ENCODE assay signal across 9 cellular contexts in the genomic region with DNA sequence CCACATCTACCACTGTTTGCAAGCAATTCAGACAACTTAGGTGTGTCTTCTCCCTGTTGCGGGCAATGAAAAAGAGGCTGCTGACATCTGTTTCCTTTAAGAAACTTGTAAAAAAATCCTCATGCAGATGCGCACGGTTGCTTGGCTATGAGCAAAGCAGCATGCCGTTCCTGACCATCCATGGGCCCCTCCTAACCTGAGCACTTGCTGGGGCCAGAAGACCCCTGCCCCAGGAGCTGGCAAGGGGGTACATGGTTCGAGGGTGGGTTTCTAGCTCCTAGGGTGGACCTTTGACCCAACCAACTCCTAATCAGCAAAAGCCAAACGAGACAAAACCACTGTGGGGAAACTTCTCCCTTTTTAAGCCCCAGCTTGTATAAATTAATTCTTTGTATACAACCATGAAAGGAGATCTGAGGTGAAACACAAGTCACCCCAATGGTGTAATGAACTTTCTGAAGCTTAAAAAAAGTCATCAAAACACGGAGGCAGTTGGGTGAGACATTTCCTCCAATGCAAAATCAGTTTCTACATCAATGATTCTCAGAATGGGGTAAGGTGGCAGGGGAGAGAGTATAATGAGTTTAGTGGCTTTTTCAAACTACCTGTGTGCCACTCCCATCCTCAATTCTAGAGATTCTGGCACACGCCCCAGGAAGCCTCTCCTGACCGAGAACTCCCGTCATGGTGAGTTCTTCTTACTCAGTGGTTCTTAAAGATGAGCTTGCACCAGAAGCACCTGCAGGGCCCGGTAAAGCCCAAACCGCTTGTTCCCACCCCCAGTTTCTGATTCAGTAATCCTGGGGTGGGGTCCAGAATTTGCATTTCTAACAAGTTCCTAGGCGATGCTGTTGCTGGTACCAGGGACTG. TPM values are rescaled to one million over a fixed set of nuclear protein-coding genes. Genes with fewer than 3 reads are reported as not detected.
A peak's percentile ranks its signal among the peaks of the same experiment; 100 is the strongest.
DNase-seq lines count a peak whose midpoint lies in the region; ATAC-seq and TF ChIP-seq lines count a peak whose summit lies in the region.
"Had no signal": no experiment of that assay in that cellular context is flagged by ENCODE, and none has a peak within 500 bp of the region (broad histone marks: within the 10 kb centered on the region; RNA-seq: fewer than 3 reads in every experiment).

No MANE protein-coding gene starts in this region.

- peak; percentile 46 to 51 for DNase-seq in activated T-cell treated with anti-CD3 and anti-CD28 coated beads, Interleukin-2, amount 50 U/mL, for 48 hours
- DNase-seq in C1 segment of cervical spinal cord (lab: John Stamatoyannopoulos, UW) (no peak), occipital lobe (lab: John Stamatoyannopoulos, UW) (no peak), AG08396 (ENCODE audit: low spot score) (no peak), Caco-2 (no peak)

- peaks cover 6% of the 10 kb centered on the region for H3K4me1 Mint-ChIP-seq in Caco-2 (ENCODE audit: low read depth, unreplicated experiment)

- TF ChIP-seq CTCF in Caco-2 (IDR thresholded peaks at IDR 0.05; ENCODE audit: insufficient read depth in 1 of 2, low read depth in 1 of 2, low read length in 1 of 2, severe bottlenecking in 1 of 2, unreplicated experiment in 1 of 2), result no peak

- H3K4me3 ChIP-seq in BLaER1 treated with 17β-estradiol and CSF1 and Interleukin-3, amounts not matched to agents 10 nM and 100 nM, result peak overlapping the region in 3 of 10 experiments; percentile 8 to 27 (median 9); a peak in 1 of 20 replicates
- H3K4me3 ChIP-seq in Caco-2 (ENCODE audit: low read depth, low read length), result no peak overlapping the region

- H3K27ac Mint-ChIP-seq in Caco-2 (ENCODE audit: unreplicated experiment), result no peak overlapping the region

- peaks cover 0 to 23% (median 18%) of the 10 kb centered on the region in 11 experiments; a peak in 14 of 22 replicates for H3K9me3 ChIP-seq in BLaER1 treated with 17β-estradiol and CSF1 and Interleukin-3, amounts not matched to agents 10 nM and 100 nM (replicated peaks in 1 of 11)
- no peaks in the 10 kb centered on the region for H3K9me3 ChIP-seq in Caco-2

- no peak overlapping the region for H3K4me3 Mint-ChIP-seq in Caco-2 (ENCODE audit: unreplicated experiment)

- H3K9ac ChIP-seq in BLaER1 treated with 17β-estradiol and CSF1 and Interleukin-3, amounts not matched to agents 10 nM and 100 nM, result peak overlapping the region in 4 of 11 experiments; percentile 10 to 61 (median 54); a peak in 8 of 22 replicates

- no peaks in the 10 kb centered on the region for H3K36me3 ChIP-seq in BLaER1 treated with 17β-estradiol and CSF1 and Interleukin-3, amounts not matched to agents 10 nM and 100 nM
- H3K36me3 ChIP-seq in Caco-2 (ENCODE audit: control insufficient read depth, insufficient read depth, low read length), result no peaks in the 10 kb centered on the region

- peak; percentile 48 for ATAC-seq in GM19328 (IDR thresholded peaks at IDR 0.05; ENCODE audit: unreplicated experiment)
- ATAC-seq in HG03139 (IDR thresholded peaks at IDR 0.05; ENCODE audit: unreplicated experiment), result peak; percentile 37

- BruUV-seq in Caco-2 (replicated peaks; lab: Mats Ljungman, UMichigan), result no TSS peak

- POLR2A ChIA-PET in Caco-2 (lab: Charles Lee), result no interaction called here

- no peaks in the 10 kb centered on the region for H3K27me3 Mint-ChIP-seq in Caco-2 (ENCODE audit: insufficient read depth, unreplicated experiment)

- peaks cover 39 to 72% (median 49%) of the 10 kb centered on the region in 10 experiments for H3K4me1 ChIP-seq in BLaER1 treated with 17β-estradiol and CSF1 and Interleukin-3, amounts not matched to agents 10 nM and 100 nM
- H3K4me1 ChIP-seq in Caco-2, result peaks cover 7% of the 10 kb centered on the region

- CTCF ChIA-PET in Caco-2 (lab: Charles Lee), result no interaction called here

- H3K36me3 Mint-ChIP-seq in Caco-2 (ENCODE audit: insufficient read depth, unreplicated experiment), result no peaks in the 10 kb centered on the region

- no peaks in the 10 kb centered on the region for H3K9me3 Mint-ChIP-seq in Caco-2 (ENCODE audit: unreplicated experiment)

- intact Hi-C loops in Caco-2 (cut with micrococcal nuclease; ENCODE audit: unreplicated experiment), result no loop called here

- H3K27me3 ChIP-seq in BLaER1 treated with 17β-estradiol and CSF1 and Interleukin-3, amounts not matched to agents 10 nM and 100 nM, result peaks cover 53 to 94% (median 84%) of the 10 kb centered on the region in 11 experiments
- no peaks in the 10 kb centered on the region for H3K27me3 ChIP-seq in Caco-2 (replicated peaks; ENCODE audit: control insufficient read depth, insufficient read depth, low read length)

- peak overlapping the region in 8 of 11 experiments; percentile 31 to 84 (median 75); a peak in 15 of 22 replicates for H3K27ac ChIP-seq in BLaER1 treated with 17β-estradiol and CSF1 and Interleukin-3, amounts not matched to agents 10 nM and 100 nM

- H3K4me2 ChIP-seq in BLaER1 treated with 17β-estradiol and CSF1 and Interleukin-3, amounts not matched to agents 10 nM and 100 nM, result peak overlapping the region; percentile 46 to 95 (median 85)

- H4K20me1 ChIP-seq in BLaER1 treated with 17β-estradiol and CSF1 and Interleukin-3, amounts not matched to agents 10 nM and 100 nM, result peaks cover 0 to 21% (median 0%) of the 10 kb centered on the region in 11 experiments; a peak in 6 of 22 replicates

RNA-seq across cellular contexts. Expression of gene CPN2, which starts 44.1 kb away (rescaled TPM):
- total RNA-seq in occipital lobe (not detected), Caco-2 (2022) (not detected in 2 replicates)
- total RNA-seq: epithelial cell of proximal tubule had no signal

Comparison
In these comparisons a context has a peak if more than half of its experiments do, and no peak if none do; other contexts are left out.
1. DNase-seq: peak in activated T-cell treated with anti-CD3 and anti-CD28 coated beads, Interleukin-2, amount 50 U/mL, for 48 hours (2 of 2); none in C1 segment of cervical spinal cord (0 of 14), occipital lobe (single experiment), AG08396 (single experiment) and Caco-2 (0 of 2).